Comparison of ENCODE assay signal across 23 cellular contexts in genomic region chr9:136748656-136749551, GRCh38. TPM values are rescaled to one million over a fixed set of nuclear protein-coding genes. Genes with fewer than 3 reads are reported as not detected.
DNase-seq lines count a peak whose midpoint lies in the region; ATAC-seq and TF ChIP-seq lines count a peak whose summit lies in the region.
"Had no signal": no experiment of that assay in that cellular context is flagged by ENCODE, and none has a peak within 500 bp of the region (broad histone marks: within the 10 kb centered on the region; RNA-seq: fewer than 3 reads in every experiment).

No MANE protein-coding gene starts in this region.

- peak; percentile 14 for ATAC-seq in activated B cell treated with CpG ODN at 0.5 μM for 24 hours (ENCODE audit: low read depth)
- peak in 1 of 2 donors; percentile 20 for ATAC-seq in gastrocnemius medialis
- no peak for ATAC-seq in HG02938 (IDR thresholded peaks at IDR 0.05; ENCODE audit: unreplicated experiment)
- ATAC-seq: Panc1, right lobe of liver had no signal

- peaks cover 10% of the 10 kb centered on the region for H3K9me3 Mint-ChIP-seq in activated B cell treated with CpG ODN at 0.5 μM for 24 hours
- H3K9me3 Mint-ChIP-seq in activated T-cell treated with anti-CD3 and anti-CD28 coated beads, Interleukin-2, amount 50 U/mL, for 24 hours: peaks cover 15% of the 10 kb centered on the region

- H3K9me3 ChIP-seq in DOHH2 (ENCODE audit: control insufficient read depth, insufficient read depth, low read length): peaks cover 27% of the 10 kb centered on the region
- H3K9me3 ChIP-seq in left ventricle myocardium inferior (replicated peaks): peaks cover 13% of the 10 kb centered on the region
- no peaks in the 10 kb centered on the region for H3K9me3 ChIP-seq in gastrocnemius medialis
- H3K9me3 ChIP-seq: right lobe of liver, suprapubic skin had no signal

- in situ Hi-C loops in gastrocnemius medialis (cut with MboI; ENCODE audit: low sequenced_read_pairs in 4 of 4): no loop called here

- peaks cover 5% of the 10 kb centered on the region; the same call in 1 of the 2 replicates for H3K27me3 ChIP-seq in DOHH2 (ENCODE audit: control insufficient read depth, low read length)
- H3K27me3 ChIP-seq in left ventricle myocardium inferior (ENCODE audit: low read depth): peaks cover 3% of the 10 kb centered on the region
- H3K27me3 ChIP-seq in gastrocnemius medialis: peaks cover 0 to 1% (median 0%) of the 10 kb centered on the region in 3 donors
- H3K27me3 ChIP-seq: right lobe of liver had no signal

- H3K4me3 ChIP-seq in DOHH2 (ENCODE audit: low read length): peak overlapping the region; percentile 39; the same call in 1 of the 2 replicates
- H3K4me3 ChIP-seq in left ventricle myocardium inferior: peak overlapping the region; percentile 23
- H3K4me3 ChIP-seq in gastrocnemius medialis: no peak overlapping the region
- H3K4me3 ChIP-seq: GM23248, right lobe of liver, suprapubic skin had no signal

- H3K27ac ChIP-seq in DOHH2 (ENCODE audit: low read depth, low read length) (peak overlapping the region; percentile 81), left ventricle myocardium inferior (replicated peaks) (peak overlapping the region; percentile 90), gastrocnemius medialis (peak overlapping the region in 3 of 4 donors; percentile 51 to 55 (median 52))
- H3K27ac ChIP-seq: GM23248, right lobe of liver, suprapubic skin had no signal

- no peak for TF ChIP-seq POLR2A in gastrocnemius medialis (IDR thresholded peaks at IDR 0.05)

- H3F3A ChIP-seq in DOHH2 (ENCODE audit: control insufficient read depth, insufficient read depth): peaks cover 5% of the 10 kb centered on the region; the same call in 1 of the 2 replicates

- intact Hi-C loops in activated B cell treated with CpG ODN at 0.5 μM for 24 hours (cut with micrococcal nuclease) (loop anchor here (1.0 kb wide), 3 partner anchors 8 to 21 kb away; no protein-coding TSS in a partner anchor), left ventricle myocardium inferior (cut with micrococcal nuclease) (no loop called here), gastrocnemius medialis (cut with DNase I; ENCODE audit: low total_unique reads) (no loop called here)

- H3K27ac Mint-ChIP-seq in activated B cell treated with CpG ODN at 0.5 μM for 24 hours: peak overlapping the region; percentile 91
- H3K27ac Mint-ChIP-seq in activated T-cell treated with anti-CD3 and anti-CD28 coated beads, Interleukin-2, amount 50 U/mL, for 24 hours: no peak overlapping the region
- H3K27ac Mint-ChIP-seq: activated CD4-positive, alpha-beta memory T cell treated with anti-CD3 and anti-CD28 coated beads for 36 hours; activated naive CD4-positive, alpha-beta T cell treated with anti-CD3 and anti-CD28 coated beads for 36 hours; CD4-positive, alpha-beta T cell; T-helper 1 cell treated with Interleukin-12 subunit alpha and Interleukin-12 subunit beta and Interleukin-4 antibody, amounts not matched to agents 30 μg/mL and 1 μg/mL, for 36 hours had no signal

- POLR2A ChIA-PET in activated B cell treated with CpG ODN at 0.5 μM for 24 hours (lab: Charles Lee): interaction anchor here (0.5 to 7.6 kb wide), 6 partner anchors 9 to 48 kb away, joined by 3 to 112 read pairs (median 7); partner anchors contain the start of gene LCN8

- H3K9me2 ChIP-seq in DOHH2 (replicated peaks; ENCODE audit: control insufficient read depth, low read length): no peaks in the 10 kb centered on the region

- CTCF ChIA-PET in activated B cell treated with CpG ODN at 0.5 μM for 24 hours (lab: Charles Lee): interaction anchor here (0.9 to 1.6 kb wide), 4 partner anchors 9 to 22 kb away, joined by 3 to 5 read pairs (median 4); partner anchors contain the start of gene LCN8

- H3K79me2 ChIP-seq in DOHH2 (ENCODE audit: control insufficient read depth, low read length): no peaks in the 10 kb centered on the region

- H3K4me2 ChIP-seq in DOHH2 (ENCODE audit: low read length): peak overlapping the region; percentile 54

- H3K4me1 Mint-ChIP-seq in activated B cell treated with CpG ODN at 0.5 μM for 24 hours: peaks cover 46% of the 10 kb centered on the region
- peaks cover 6% of the 10 kb centered on the region for H3K4me1 Mint-ChIP-seq in activated T-cell treated with anti-CD3 and anti-CD28 coated beads, Interleukin-2, amount 50 U/mL, for 24 hours (ENCODE audit: low read depth)

- no peak for DNase-seq in activated B cell treated with CpG ODN at 0.5 μM for 24 hours
- peak; percentile 68 for DNase-seq in left ventricle myocardium inferior
- DNase-seq in gastrocnemius medialis: no peak
- no peak for DNase-seq in cerebellum (ENCODE audit: low spot score)
- no peak for DNase-seq in activated T-cell treated with anti-CD3 and anti-CD28 coated beads, Interleukin-2, amount 50 U/mL, for 24 hours
- no peak for DNase-seq in activated T-cell treated with anti-CD3 and anti-CD28 coated beads for 4 hours
- DNase-seq: activated CD4-positive, alpha-beta memory T cell treated with anti-CD3 and anti-CD28 coated beads for 36 hours; activated naive CD4-positive, alpha-beta T cell treated with anti-CD3 and anti-CD28 coated beads for 36 hours; activated T-cell treated with anti-CD3 and anti-CD28 coated beads, Interleukin-2, amount 50 U/mL, for 1 hour; CD4-positive, alpha-beta T cell; cerebellar nuclear complex; DMS 273 treated with DMSO at 0.1 percent for 48 hours; erythroblast; GM23248; KG1; NCI-H1930; right lobe of liver had no signal

- peak overlapping the region; percentile 44 for H3K4me3 Mint-ChIP-seq in activated B cell treated with CpG ODN at 0.5 μM for 24 hours
- no peak overlapping the region for H3K4me3 Mint-ChIP-seq in activated T-cell treated with anti-CD3 and anti-CD28 coated beads, Interleukin-2, amount 50 U/mL, for 24 hours
- H3K4me3 Mint-ChIP-seq: activated CD4-positive, alpha-beta memory T cell treated with anti-CD3 and anti-CD28 coated beads for 36 hours; activated naive CD4-positive, alpha-beta T cell treated with anti-CD3 and anti-CD28 coated beads for 36 hours; CD4-positive, alpha-beta T cell; T-helper 1 cell treated with Interleukin-12 subunit alpha and Interleukin-12 subunit beta and Interleukin-4 antibody, amounts not matched to agents 30 μg/mL and 1 μg/mL, for 36 hours had no signal

- H3K4me1 ChIP-seq in DOHH2 (ENCODE audit: control insufficient read depth, low read length) (peaks cover 34% of the 10 kb centered on the region), left ventricle myocardium inferior (peaks cover 39% of the 10 kb centered on the region), gastrocnemius medialis (peaks cover 0 to 3% of the 10 kb centered on the region in 2 donors)
- H3K4me1 ChIP-seq: right lobe of liver had no signal

- H3K27me3 Mint-ChIP-seq in activated B cell treated with CpG ODN at 0.5 μM for 24 hours: no peaks in the 10 kb centered on the region
- H3K27me3 Mint-ChIP-seq in activated T-cell treated with anti-CD3 and anti-CD28 coated beads, Interleukin-2, amount 50 U/mL, for 24 hours: peaks cover 36% of the 10 kb centered on the region

- H4K20me1 ChIP-seq in DOHH2 (ENCODE audit: control insufficient read depth, insufficient read depth, low read depth, low read length): no peaks in the 10 kb centered on the region

- H3K36me3 Mint-ChIP-seq in activated B cell treated with CpG ODN at 0.5 μM for 24 hours (ENCODE audit: low read depth): peaks cover 6% of the 10 kb centered on the region
- peaks cover 3% of the 10 kb centered on the region for H3K36me3 Mint-ChIP-seq in activated T-cell treated with anti-CD3 and anti-CD28 coated beads, Interleukin-2, amount 50 U/mL, for 24 hours (ENCODE audit: low read depth)

- H3K36me3 ChIP-seq in DOHH2 (ENCODE audit: control insufficient read depth, low read length) (no peaks in the 10 kb centered on the region), left ventricle myocardium inferior (no peaks in the 10 kb centered on the region), gastrocnemius medialis (no peaks in the 10 kb centered on the region)
- H3K36me3 ChIP-seq: right lobe of liver, suprapubic skin had no signal

- TF ChIP-seq CTCF in DOHH2 (IDR thresholded peaks at IDR 0.05; ENCODE audit: low read depth, low read length, poor library complexity, severe bottlenecking) (no peak), activated B cell treated with CpG ODN at 0.5 μM for 24 hours (IDR thresholded peaks at IDR 0.05) (no peak), left ventricle myocardium inferior (IDR thresholded peaks at IDR 0.05; ENCODE audit: borderline replicate concordance) (no peak), gastrocnemius medialis (IDR thresholded peaks at IDR 0.05 in 4 of 5, conservative IDR thresholded peaks at IDR 0.05 in 1 of 5) (no peak)

RNA-seq across cellular contexts. Expression of gene LCN6, which starts 0.6 kb away (rescaled TPM):
- total RNA-seq in activated B cell treated with CpG ODN at 0.5 μM for 24 hours: not detected in 2 replicates
- total RNA-seq in left ventricle myocardium inferior: 14.6 TPM
- 10 to 100 TPM in 1 of 4 donors, 1 to 10 TPM in 3; 2.1 to 11.7 (median 3.7) TPM for total RNA-seq in gastrocnemius medialis
- total RNA-seq in cerebellum: not detected
- total RNA-seq: activated CD4-positive, alpha-beta memory T cell treated with anti-CD3 and anti-CD28 coated beads for 36 hours; activated naive CD4-positive, alpha-beta T cell treated with anti-CD3 and anti-CD28 coated beads for 36 hours; CD4-positive, alpha-beta T cell; GM23248; SK-MEL-5 had no signal

RNA-seq across cellular contexts. Expression of gene LCN10, which starts 6.2 kb away (rescaled TPM):
- total RNA-seq in activated B cell treated with CpG ODN at 0.5 μM for 24 hours: 13.7 and 15.9 TPM in 2 replicates
- 9.6 TPM for total RNA-seq in left ventricle myocardium inferior
- total RNA-seq in gastrocnemius medialis: 1 to 10 TPM in 3 of 4 donors, under 1 TPM in 1; 0.61 to 4.7 (median 1.6) TPM
- total RNA-seq in cerebellum: not detected
- total RNA-seq: CD4-positive, alpha-beta T cell; GM23248; SK-MEL-5 had no signal

RNA-seq across cellular contexts. Expression of gene LCN8, which starts 9.1 kb away (rescaled TPM):
- total RNA-seq in activated B cell treated with CpG ODN at 0.5 μM for 24 hours: 5.3 and 6.9 TPM in 2 replicates
- total RNA-seq in left ventricle myocardium inferior: not detected
- not detected for total RNA-seq in gastrocnemius medialis
- total RNA-seq in cerebellum: not detected
- total RNA-seq: activated CD4-positive, alpha-beta memory T cell treated with anti-CD3 and anti-CD28 coated beads for 36 hours; activated naive CD4-positive, alpha-beta T cell treated with anti-CD3 and anti-CD28 coated beads for 36 hours; CD4-positive, alpha-beta T cell; GM23248; right lobe of liver; SK-MEL-5; suprapubic skin had no signal

RNA-seq across cellular contexts. Expression of gene LCN15, which starts 15.4 kb away (rescaled TPM):
- total RNA-seq in activated B cell treated with CpG ODN at 0.5 μM for 24 hours (not detected in 2 replicates), left ventricle myocardium inferior (0.41 TPM), gastrocnemius medialis (not detected), cerebellum (not detected)
- total RNA-seq: activated CD4-positive, alpha-beta memory T cell treated with anti-CD3 and anti-CD28 coated beads for 36 hours; activated naive CD4-positive, alpha-beta T cell treated with anti-CD3 and anti-CD28 coated beads for 36 hours; CD4-positive, alpha-beta T cell; GM23248; right lobe of liver had no signal

RNA-seq across cellular contexts. Expression of gene DIPK1B, which starts 36.5 kb away (rescaled TPM):
- total RNA-seq in activated B cell treated with CpG ODN at 0.5 μM for 24 hours: 1.5 and 2.2 TPM in 2 replicates
- total RNA-seq in left ventricle myocardium inferior: 21.4 TPM
- 1 to 10 TPM; 1.8 to 4.6 (median 3.8) TPM for total RNA-seq in gastrocnemius medialis
- 24.1 TPM for total RNA-seq in cerebellum
- total RNA-seq: activated CD4-positive, alpha-beta memory T cell treated with anti-CD3 and anti-CD28 coated beads for 36 hours; GM23248 had no signal

Comparison
In these comparisons a context has a peak if more than half of its experiments do, and no peak if none do; other contexts are left out.
1. H3K4me3 ChIP-seq: peak in DOHH2 (single experiment) and left ventricle myocardium inferior (single experiment); none in gastrocnemius medialis (0 of 4).
2. Peak in every context shown above with its lines, with median percentiles within 50 percentile points of each other: H3K27ac ChIP-seq.